In genomic region chr1:44676484-44677200, GRCh38 we compare ENCODE assay signal across 2 cellular contexts.
TF ChIP-seq lines count a peak whose summit lies in the region.

No MANE protein-coding gene starts in this region.

TF ChIP-seq in HepG2, 621 proteins besides CTCF, POLR2A, EP300 and RAD21:
- TF ChIP-seq RBM22 (optimal IDR thresholded peaks at IDR 0.05; ENCODE audit: low read length) (no peak), SIX4 (CRISPR knock-in tag; IDR thresholded peaks at IDR 0.05) (0 out of 2 replicates have a peak, but pooled peaks have one; percentile 56), ELF3 (CRISPR knock-in tag; IDR thresholded peaks at IDR 0.05) (peak; percentile 96), NR2F6 (IDR thresholded peaks at IDR 0.05) (peak; percentile 74), NR2F6 (CRISPR knock-in tag; IDR thresholded peaks at IDR 0.05) (peak; percentile 78), CREB1 (IDR thresholded peaks at IDR 0.05) (no peak), CREB1 (CRISPR knock-in tag; IDR thresholded peaks at IDR 0.05) (peak; percentile 60; the same call in 1 of the 2 replicates), NR2F2 (IDR thresholded peaks at IDR 0.05; ENCODE audit: borderline replicate concordance, low read depth) (0 out of 2 replicates have a peak, but pooled peaks have one; percentile 27), ETV5 (CRISPR knock-in tag; IDR thresholded peaks at IDR 0.05; ENCODE audit: borderline replicate concordance) (peak; percentile 15; the same call in 1 of the 2 replicates), SIX1 (CRISPR knock-in tag; IDR thresholded peaks at IDR 0.05; ENCODE audit: borderline replicate concordance) (peak; percentile 45; the same call in 1 of the 2 replicates), BCLAF1 (IDR thresholded peaks at IDR 0.05) (no peak), FOXO4 (CRISPR knock-in tag; conservative IDR thresholded peaks at IDR 0.05) (no peak), THAP11 (CRISPR knock-in tag; IDR thresholded peaks at IDR 0.05) (peak; percentile 8; the same call in 1 of the 2 replicates), ZFY (CRISPR knock-in tag; IDR thresholded peaks at IDR 0.05) (0 out of 2 replicates have a peak, but pooled peaks have one; percentile 12)

TF ChIP-seq in WTC11, 78 proteins besides CTCF, POLR2A, EP300 and RAD21:
- TF ChIP-seq NR1H2 (CRISPR knock-in tag; IDR thresholded peaks at IDR 0.05) = no peak
- TF ChIP-seq ZNF425 (CRISPR knock-in tag; conservative IDR thresholded peaks at IDR 0.05) = no peak
- no peak for TF ChIP-seq PRDM15 (CRISPR knock-in tag; IDR thresholded peaks at IDR 0.05)
- TF ChIP-seq ZNF232 (CRISPR knock-in tag; IDR thresholded peaks at IDR 0.05) = no peak
- no peak for TF ChIP-seq ETV6 (CRISPR knock-in tag; IDR thresholded peaks at IDR 0.05)
- TF ChIP-seq CBFB (CRISPR knock-in tag; IDR thresholded peaks at IDR 0.05; ENCODE audit: low read depth) = no peak
- no peak for TF ChIP-seq ZNF671 (CRISPR knock-in tag; IDR thresholded peaks at IDR 0.05)
- no peak for TF ChIP-seq AFF4 (CRISPR knock-in tag; IDR thresholded peaks at IDR 0.05; ENCODE audit: borderline replicate concordance)
- TF ChIP-seq E2F4 (CRISPR knock-in tag; IDR thresholded peaks at IDR 0.05; ENCODE audit: borderline replicate concordance, low read depth) = no peak
- TF ChIP-seq ZNF532 (CRISPR knock-in tag; IDR thresholded peaks at IDR 0.05; ENCODE audit: borderline replicate concordance) = no peak
- no peak for TF ChIP-seq ZNF281 (CRISPR knock-in tag; IDR thresholded peaks at IDR 0.05)
